26 cellular contexts compared by ENCODE assay signal in the genomic region with DNA sequence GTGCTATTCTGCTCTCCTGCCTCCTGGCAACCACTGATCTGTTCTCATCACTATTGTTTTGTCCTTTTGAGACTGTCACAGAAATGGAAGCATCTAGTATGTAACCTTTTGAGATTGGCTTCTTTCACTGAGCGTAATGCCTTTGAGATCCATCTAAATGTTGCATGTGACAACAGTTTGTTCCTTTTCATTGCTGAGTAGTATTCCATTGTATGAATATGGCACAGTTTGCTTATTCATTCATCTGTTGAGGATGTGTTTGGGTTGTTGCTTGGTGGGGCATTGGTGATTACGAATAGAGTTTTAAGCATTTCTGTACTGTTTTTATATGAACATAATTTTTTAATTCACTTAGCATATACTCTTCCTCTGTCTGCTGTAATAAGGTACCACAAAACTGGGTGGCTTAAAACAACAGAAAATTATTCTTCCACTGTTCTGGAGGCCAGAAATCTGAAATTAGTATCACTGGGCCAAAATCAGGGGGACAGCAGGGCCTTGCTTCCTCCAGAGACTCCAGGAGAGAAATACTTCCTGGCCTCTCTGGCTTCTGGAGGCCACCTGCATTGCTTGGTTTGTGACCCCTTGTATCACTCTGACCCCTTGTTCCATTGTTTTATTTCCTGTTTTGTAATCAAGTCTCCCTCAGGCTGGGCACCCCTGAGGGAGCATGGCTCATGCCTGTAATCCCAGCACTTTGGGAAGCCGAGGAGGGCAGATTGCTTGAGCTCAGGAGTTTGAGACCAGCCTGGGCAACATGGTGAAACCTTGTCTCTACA. TPM values are rescaled to one million over a fixed set of nuclear protein-coding genes. Genes with fewer than 3 reads are reported as not detected.
DNase-seq lines count a peak whose midpoint lies in the region; ATAC-seq, FAIRE-seq and TF ChIP-seq lines count a peak whose summit lies in the region.
"Had no signal": no experiment of that assay in that cellular context is flagged by ENCODE, and none has a peak within 500 bp of the region (broad histone marks: within the 10 kb centered on the region; RNA-seq: fewer than 3 reads in every experiment).

No MANE protein-coding gene starts in this region.

- POLR2A ChIA-PET in K562 (lab: Yijun Ruan, JAX) (interaction anchor here (0.7 to 13.0 kb wide), 9 partner anchors 10 to 77 kb away, joined by 3 to 141 read pairs (median 4); no protein-coding TSS in a partner anchor), endothelial cell of umbilical vein (lab: Charles Lee) (no interaction called here)

- no peak for TF ChIP-seq POLR2A in K562 (conservative IDR thresholded peaks at IDR 0.05)
- TF ChIP-seq POLR2A in endothelial cell of umbilical vein (IDR thresholded peaks at IDR 0.05; ENCODE audit: low read depth, low read length): no peak

- TF ChIP-seq RAD21 in K562 (CRISPR knock-in tag; conservative IDR thresholded peaks at IDR 0.05 in 1 of 2, IDR thresholded peaks at IDR 0.05 in 1 of 2): no peak

- CTCF ChIA-PET in K562 (lab: Yijun Ruan, JAX; ENCODE audit: low intra/inter-chr PET ratio): no interaction called here
- CTCF ChIA-PET in endothelial cell of umbilical vein (lab: Charles Lee): interaction anchor here (1.0 to 1.3 kb wide), 2 partner anchors 10 to 13 kb away, joined by 3 to 5 read pairs; no protein-coding TSS in a partner anchor

- H2AFZ ChIP-seq in K562 (ENCODE audit: low read depth, low read length): no peak overlapping the region
- no peak overlapping the region for H2AFZ ChIP-seq in endothelial cell of umbilical vein (ENCODE audit: low read depth, low read length)

- H3K4me3 ChIP-seq in K562 (no peak overlapping the region), endothelial cell of umbilical vein (replicated peaks in 1 of 3; ENCODE audit: insufficient read depth in 1 of 3, low read depth in 1 of 3, low read length in 3 of 3) (no peak overlapping the region)
- H3K4me3 ChIP-seq: A549; BLaER1 treated with 17β-estradiol and CSF1 and Interleukin-3, amounts not matched to agents 10 nM and 100 nM had no signal

- H3K9me3 ChIP-seq in K562 (replicated peaks; ENCODE audit: control insufficient read depth, insufficient read depth, low read depth, low read length) (no peaks in the 10 kb centered on the region), endothelial cell of umbilical vein (replicated peaks; ENCODE audit: control insufficient read depth, insufficient read depth, low read length) (no peaks in the 10 kb centered on the region)
- H3K9me3 ChIP-seq: A549 had no signal

- H3K9ac ChIP-seq in K562 (ENCODE audit: insufficient read depth in 1 of 2, low read depth in 2 of 2, low read length in 2 of 2) (no peak overlapping the region), endothelial cell of umbilical vein (replicated peaks; ENCODE audit: extremely low read depth, insufficient read depth, low read length) (no peak overlapping the region)
- H3K9ac ChIP-seq: BLaER1 treated with 17β-estradiol and CSF1 and Interleukin-3, amounts not matched to agents 10 nM and 100 nM had no signal

- H3K27me3 ChIP-seq in K562 (ENCODE audit: control insufficient read depth in 2 of 2, insufficient read depth in 2 of 2, low read length in 2 of 2) (no peaks in the 10 kb centered on the region), endothelial cell of umbilical vein (ENCODE audit: control insufficient read depth in 2 of 2, insufficient read depth in 2 of 2, low read length in 2 of 2) (no peaks in the 10 kb centered on the region)
- H3K27me3 ChIP-seq: BLaER1 treated with 17β-estradiol and CSF1 and Interleukin-3, amounts not matched to agents 10 nM and 100 nM had no signal

- dilution Hi-C loops in endothelial cell of umbilical vein (cut with MboI; ENCODE audit: extremely low pct_ligation_motif_present, low sequenced_read_pairs): no loop called here

- in situ Hi-C loops in K562 (cut with MboI): no loop called here

- H3K4me2 ChIP-seq in K562 (ENCODE audit: insufficient read depth, low read length): no peak overlapping the region
- peak overlapping the region; percentile 63 for H3K4me2 ChIP-seq in endothelial cell of umbilical vein (ENCODE audit: insufficient read depth, low read length)
- H3K4me2 ChIP-seq: A549; BLaER1 treated with 17β-estradiol and CSF1 and Interleukin-3, amounts not matched to agents 10 nM and 100 nM had no signal

- DNase-seq in M059J (ENCODE audit: low read depth) (peak; percentile 48), K562 (ENCODE audit: extremely low read depth in 1 of 4, low spot score in 3 of 4) (peak; percentile 13 to 51 (median 36)), endothelial cell of umbilical vein (ENCODE audit: low read depth, low spot score) (peak; percentile 86), pulmonary artery endothelial cell (ENCODE audit: low read depth, low spot score) (peak; percentile 75), superior temporal gyrus (ENCODE audit: extremely low spot score) (no peak), posterior cingulate gyrus (no peak)
- no peak for DNase-seq in activated CD4-positive, alpha-beta T cell treated with anti-CD3 and anti-CD28 coated beads for 1 hour
- DNase-seq: AML-193; CD4-positive, alpha-beta T cell; KBM-7; MM.1S; NCI-H1048; NCI-H1417; NCI-H1694 treated with DMSO at 0.1 percent for 48 hours; NCI-H2081; NCI-H2171; NCI-H226; NCI-H510A; SHP77 had no signal

- no peak for TF ChIP-seq EP300 in K562 (IDR thresholded peaks at IDR 0.05; ENCODE audit: low read length)

- peaks cover 45% of the 10 kb centered on the region; the same call in 2 of the 3 replicates for H3K36me3 ChIP-seq in K562 (ENCODE audit: control insufficient read depth, insufficient read depth, low read length)
- H3K36me3 ChIP-seq in endothelial cell of umbilical vein (ENCODE audit: control insufficient read depth in 2 of 2, extremely low read depth in 1 of 2, insufficient read depth in 2 of 2, low read length in 2 of 2): no peaks in the 10 kb centered on the region

- H4K20me1 ChIP-seq in K562 (replicated peaks; ENCODE audit: control insufficient read depth, insufficient read depth, low read length): peaks cover 7% of the 10 kb centered on the region
- no peaks in the 10 kb centered on the region for H4K20me1 ChIP-seq in endothelial cell of umbilical vein (replicated peaks; ENCODE audit: control insufficient read depth, extremely low read depth, insufficient read depth, low read length)

- no peak overlapping the region for H3K27ac ChIP-seq in K562 (ENCODE audit: extremely low read depth, low read depth, low read length)
- no peak overlapping the region for H3K27ac ChIP-seq in endothelial cell of umbilical vein (ENCODE audit: insufficient read depth, low read depth, low read length)
- H3K27ac ChIP-seq: A549; BLaER1 treated with 17β-estradiol and CSF1 and Interleukin-3, amounts not matched to agents 10 nM and 100 nM; RWPE1 had no signal

- intact Hi-C loops in K562 (cut with micrococcal nuclease): no loop called here
- intact Hi-C loops in endothelial cell of umbilical vein (cut with micrococcal nuclease): loop anchor here (1.0 to 2.0 kb wide), 2 partner anchors 10 to 34 kb away; no protein-coding TSS in a partner anchor
- intact Hi-C loops in posterior cingulate gyrus (cut with DNase I): no loop called here

- BruUV-seq in K562 (replicated peaks; lab: Mats Ljungman, UMichigan) (no TSS peak), endothelial cell of umbilical vein (replicated peaks; lab: Mats Ljungman, UMichigan) (no TSS peak)

- 76% methylated on average over 3 of the region's 3 CpGs for WGBS in K562 (ENCODE audit: insufficient coverage, low coverage, missing lambda C conversion rate)

- TF ChIP-seq CTCF in K562 (IDR thresholded peaks at IDR 0.05 in 2 of 3, conservative IDR thresholded peaks at IDR 0.05 in 1 of 3; ENCODE audit: insufficient read depth in 2 of 3, low read depth in 1 of 3, low read length in 3 of 3) (no peak), endothelial cell of umbilical vein (IDR thresholded peaks at IDR 0.05; ENCODE audit: extremely low read depth in 1 of 2, insufficient read depth in 1 of 2, low read depth in 1 of 2, low read length in 2 of 2) (no peak)

- H3K79me2 ChIP-seq in K562 (ENCODE audit: control insufficient read depth, insufficient read depth, low read length) (no peaks in the 10 kb centered on the region), endothelial cell of umbilical vein (ENCODE audit: control insufficient read depth, insufficient read depth, low read length) (peaks cover 35% of the 10 kb centered on the region)

- no peak for ATAC-seq in K562
- ATAC-seq: A549, Panc1 had no signal

- H3K9me1 ChIP-seq in K562 (ENCODE audit: control insufficient read depth, insufficient read depth, low read length) (peaks cover 7% of the 10 kb centered on the region), endothelial cell of umbilical vein (replicated peaks; ENCODE audit: control insufficient read depth, extremely low read depth, insufficient read depth, low read length) (no peaks in the 10 kb centered on the region)

- H3K4me1 ChIP-seq in K562 (replicated peaks in 1 of 2; ENCODE audit: control insufficient read depth in 2 of 2, insufficient read depth in 2 of 2, low read length in 2 of 2): no peaks in the 10 kb centered on the region
- H3K4me1 ChIP-seq in endothelial cell of umbilical vein (ENCODE audit: control insufficient read depth, extremely low read depth, insufficient read depth, low read length): peaks cover 23% of the 10 kb centered on the region

- FAIRE-seq in K562 (lab: Jason Lieb, UNC) (no peak), endothelial cell of umbilical vein (lab: Jason Lieb, UNC) (peak; percentile 74)
- FAIRE-seq: A549, D721Med, GM18507, H54 had no signal

RNA-seq across cellular contexts. Expression of gene EXOSC2, which starts 53.0 kb away (rescaled TPM):
- total RNA-seq in M059J (2014; rRNA removed; shearing (Covaris generic)): 27.4 and 44.1 TPM in 2 replicates
- 184 and 273 TPM in 2 replicates for total RNA-seq in K562 (2011; cell fraction: chromatin; rRNA removed; ENCODE audit: low replicate concordance)
- total RNA-seq in K562 (2011; cell fraction: nucleolus; rRNA removed): 146 and 158 TPM in 2 replicates
- total RNA-seq in K562 (2011; cell fraction: nucleoplasm; rRNA removed): 163 and 165 TPM in 2 replicates
- total RNA-seq in K562 (2014; rRNA removed): 48.5 and 50.6 TPM in 2 replicates
- total RNA-seq in K562 (2014; rRNA removed; fragmentation: Illumina TruSeq; extraction: Trizol): 101 and 105 TPM in 2 replicates
- total RNA-seq in K562 (2015; rRNA removed; fragmentation: Illumina TruSeq; extraction: Trizol): 81.4 and 87.0 TPM in 2 replicates
- total RNA-seq in K562 (2021): 67.1 and 71.8 TPM in 2 replicates
- 59.9 and 87.5 TPM in 2 replicates for polyA plus RNA-seq in K562 (2011; rRNA removed)
- 43.9 and 54.9 TPM in 2 replicates for polyA plus RNA-seq in K562 (2011; cell fraction: cytosol; rRNA removed)
- polyA plus RNA-seq in K562 (2011; cell fraction: nucleus; rRNA removed): 73.0 and 84.7 TPM in 2 replicates
- 29.1 and 50.1 TPM in 2 replicates for polyA plus RNA-seq in K562 (2012)
- 69.1 and 77.6 TPM in 2 replicates for polyA plus RNA-seq in K562 (2014; fragmentation: Illumina TruSeq; extraction: Trizol)
- polyA plus RNA-seq in K562 (2014; fragmentation: Nextera tagmentation; extraction: Ambion mirVana): 10 to 100 TPM; 46.0 to 89.0 TPM
- polyA plus RNA-seq in K562 (2014; rRNA removed): 66.5 and 75.3 TPM in 2 replicates
- polyA minus RNA-seq in K562 (2011; rRNA and poly(A)+ RNA removed): 133 and 165 TPM in 2 replicates
- polyA minus RNA-seq in K562 (2011; cell fraction: cytosol; rRNA and poly(A)+ RNA removed): 30.0 and 37.4 TPM in 2 replicates
- polyA minus RNA-seq in K562 (2011; cell fraction: nucleus; rRNA and poly(A)+ RNA removed): 44.0 and 56.3 TPM in 2 replicates
- 44.4 and 46.4 TPM in 2 replicates for total RNA-seq in endothelial cell of umbilical vein
- polyA plus RNA-seq in endothelial cell of umbilical vein: 21.7 and 25.5 TPM in 2 replicates
- polyA plus RNA-seq in endothelial cell of umbilical vein (2011; cell fraction: cytosol; rRNA removed): 31.9 and 36.6 TPM in 2 replicates
- polyA plus RNA-seq in endothelial cell of umbilical vein (2011; cell fraction: nucleus; rRNA removed): 52.6 and 72.7 TPM in 2 replicates
- polyA plus RNA-seq in endothelial cell of umbilical vein (2012): 26.5 and 44.8 TPM in 2 replicates
- polyA minus RNA-seq in endothelial cell of umbilical vein: 33.5 and 38.8 TPM in 2 replicates
- polyA minus RNA-seq in endothelial cell of umbilical vein (2011; cell fraction: cytosol; rRNA and poly(A)+ RNA removed): 153 TPM
- 17.4 and 31.7 TPM in 2 replicates for polyA minus RNA-seq in endothelial cell of umbilical vein (2011; cell fraction: nucleus; rRNA and poly(A)+ RNA removed)
- 54.5 and 65.1 TPM in 2 replicates for total RNA-seq in pulmonary artery endothelial cell

Comparison
In these comparisons a context has a peak if more than half of its experiments do, and no peak if none do; other contexts are left out.
1. DNase-seq: peak in M059J (single experiment), K562 (4 of 4), endothelial cell of umbilical vein (single experiment) and pulmonary artery endothelial cell (single experiment); none in activated CD4-positive, alpha-beta T cell treated with anti-CD3 and anti-CD28 coated beads for 1 hour (single experiment), superior temporal gyrus (single experiment) and posterior cingulate gyrus (0 of 10).